Comparison of ENCODE assay signal across 1 cellular context in genomic region chr7:147170341-147171012, GRCh38.
TF ChIP-seq lines count a peak whose summit lies in the region.

No MANE protein-coding gene starts in this region.

TF ChIP-seq in WTC11, 78 proteins besides CTCF, POLR2A, EP300 and RAD21 (continued from another document):
- TF ChIP-seq, protein P1, sequence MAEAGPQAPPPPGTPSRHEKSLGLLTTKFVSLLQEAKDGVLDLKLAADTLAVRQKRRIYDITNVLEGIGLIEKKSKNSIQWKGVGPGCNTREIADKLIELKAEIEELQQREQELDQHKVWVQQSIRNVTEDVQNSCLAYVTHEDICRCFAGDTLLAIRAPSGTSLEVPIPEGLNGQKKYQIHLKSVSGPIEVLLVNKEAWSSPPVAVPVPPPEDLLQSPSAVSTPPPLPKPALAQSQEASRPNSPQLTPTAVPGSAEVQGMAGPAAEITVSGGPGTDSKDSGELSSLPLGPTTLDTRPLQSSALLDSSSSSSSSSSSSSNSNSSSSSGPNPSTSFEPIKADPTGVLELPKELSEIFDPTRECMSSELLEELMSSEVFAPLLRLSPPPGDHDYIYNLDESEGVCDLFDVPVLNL (CRISPR knock-in tag; IDR thresholded peaks at IDR 0.05; ENCODE audit: borderline replicate concordance, low read depth), result no peak
- TF ChIP-seq RELA (CRISPR knock-in tag; IDR thresholded peaks at IDR 0.05; ENCODE audit: borderline replicate concordance) (no peak), TP53 (CRISPR knock-in tag; IDR thresholded peaks at IDR 0.05) (no peak), ZNF671 (CRISPR knock-in tag; IDR thresholded peaks at IDR 0.05) (no peak), JAZF1 (CRISPR knock-in tag; IDR thresholded peaks at IDR 0.05) (no peak), GTF2I (CRISPR knock-in tag; conservative IDR thresholded peaks at IDR 0.05) (no peak), FOXP1 (CRISPR knock-in tag; IDR thresholded peaks at IDR 0.05; ENCODE audit: borderline replicate concordance) (no peak), ATF1 (CRISPR knock-in tag; IDR thresholded peaks at IDR 0.05) (no peak), ESRRA (CRISPR knock-in tag; IDR thresholded peaks at IDR 0.05; ENCODE audit: borderline replicate concordance) (no peak), CREB1 (CRISPR knock-in tag; IDR thresholded peaks at IDR 0.05) (no peak)
- TF ChIP-seq, protein P2, sequence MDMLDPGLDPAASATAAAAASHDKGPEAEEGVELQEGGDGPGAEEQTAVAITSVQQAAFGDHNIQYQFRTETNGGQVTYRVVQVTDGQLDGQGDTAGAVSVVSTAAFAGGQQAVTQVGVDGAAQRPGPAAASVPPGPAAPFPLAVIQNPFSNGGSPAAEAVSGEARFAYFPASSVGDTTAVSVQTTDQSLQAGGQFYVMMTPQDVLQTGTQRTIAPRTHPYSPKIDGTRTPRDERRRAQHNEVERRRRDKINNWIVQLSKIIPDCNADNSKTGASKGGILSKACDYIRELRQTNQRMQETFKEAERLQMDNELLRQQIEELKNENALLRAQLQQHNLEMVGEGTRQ (CRISPR knock-in tag; IDR thresholded peaks at IDR 0.05), result no peak
- TF ChIP-seq, protein P3, sequence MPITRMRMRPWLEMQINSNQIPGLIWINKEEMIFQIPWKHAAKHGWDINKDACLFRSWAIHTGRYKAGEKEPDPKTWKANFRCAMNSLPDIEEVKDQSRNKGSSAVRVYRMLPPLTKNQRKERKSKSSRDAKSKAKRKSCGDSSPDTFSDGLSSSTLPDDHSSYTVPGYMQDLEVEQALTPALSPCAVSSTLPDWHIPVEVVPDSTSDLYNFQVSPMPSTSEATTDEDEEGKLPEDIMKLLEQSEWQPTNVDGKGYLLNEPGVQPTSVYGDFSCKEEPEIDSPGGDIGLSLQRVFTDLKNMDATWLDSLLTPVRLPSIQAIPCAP (CRISPR knock-in tag; IDR thresholded peaks at IDR 0.05), result no peak
- TF ChIP-seq, protein P4, sequence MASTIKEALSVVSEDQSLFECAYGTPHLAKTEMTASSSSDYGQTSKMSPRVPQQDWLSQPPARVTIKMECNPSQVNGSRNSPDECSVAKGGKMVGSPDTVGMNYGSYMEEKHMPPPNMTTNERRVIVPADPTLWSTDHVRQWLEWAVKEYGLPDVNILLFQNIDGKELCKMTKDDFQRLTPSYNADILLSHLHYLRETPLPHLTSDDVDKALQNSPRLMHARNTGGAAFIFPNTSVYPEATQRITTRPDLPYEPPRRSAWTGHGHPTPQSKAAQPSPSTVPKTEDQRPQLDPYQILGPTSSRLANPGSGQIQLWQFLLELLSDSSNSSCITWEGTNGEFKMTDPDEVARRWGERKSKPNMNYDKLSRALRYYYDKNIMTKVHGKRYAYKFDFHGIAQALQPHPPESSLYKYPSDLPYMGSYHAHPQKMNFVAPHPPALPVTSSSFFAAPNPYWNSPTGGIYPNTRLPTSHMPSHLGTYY (CRISPR knock-in tag; IDR thresholded peaks at IDR 0.05), result no peak
